Comparison of ENCODE assay signal across 19 cellular contexts in the genomic region with DNA sequence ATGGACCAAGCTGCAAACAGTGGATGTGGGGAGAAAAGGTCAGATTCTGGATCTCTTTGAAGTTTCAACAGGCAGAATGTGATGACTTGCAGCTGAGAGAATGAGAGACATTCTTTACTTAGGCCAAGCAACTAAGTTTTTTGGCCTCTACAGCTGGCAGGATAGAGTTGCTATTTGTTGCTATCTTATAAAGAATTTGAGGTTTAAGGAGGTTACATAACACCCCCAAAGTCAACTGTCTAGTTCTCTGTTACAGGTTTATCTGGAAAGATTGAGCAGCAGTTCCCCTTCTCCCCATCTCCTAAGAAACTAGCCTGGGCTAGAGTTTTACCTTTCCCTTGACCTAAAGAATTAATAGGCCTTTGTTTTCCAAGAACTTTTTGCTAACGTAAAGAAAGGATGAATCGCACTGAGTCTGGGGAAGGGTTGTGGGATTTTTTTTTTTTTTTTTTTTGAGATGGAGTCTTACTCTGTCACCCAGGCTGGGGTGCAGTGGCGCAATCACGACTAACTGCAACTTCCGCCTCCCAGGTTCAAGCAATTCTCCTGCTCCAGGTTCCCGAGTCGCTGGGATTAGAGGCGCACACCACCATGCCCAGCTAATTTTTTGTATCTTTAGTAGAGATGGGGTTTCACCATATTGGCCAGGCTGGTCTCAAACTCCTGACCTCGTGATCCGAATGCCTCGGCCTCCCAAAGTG. TPM values are rescaled to one million over a fixed set of nuclear protein-coding genes. Genes with fewer than 3 reads are reported as not detected.
DNase-seq lines count a peak whose midpoint lies in the region; ATAC-seq and TF ChIP-seq lines count a peak whose summit lies in the region.
"Had no signal": no experiment of that assay in that cellular context is flagged by ENCODE, and none has a peak within 500 bp of the region (broad histone marks: within the 10 kb centered on the region; RNA-seq: fewer than 3 reads in every experiment).

No MANE protein-coding gene starts in this region.

- H3K9ac ChIP-seq in HCT116 (ENCODE audit: low read length) = no peak overlapping the region

- 82% methylated on average over 3 of the region's 11 CpGs for WGBS in right lobe of liver (ENCODE audit: insufficient coverage, low coverage, low lambda C conversion rate, missing lambda C conversion rate)

- POLR2A ChIA-PET in HCT116 (lab: Charles Lee) = no interaction called here

- TF ChIP-seq RAD21 in HCT116 (IDR thresholded peaks at IDR 0.05; ENCODE audit: low read depth) = no peak

- DNase-seq in AG10803 (ENCODE audit: low read depth) (peak; percentile 73), HCT116 (ENCODE audit: low read depth, low spot score) (no peak), SIG-M5 (lab: John Stamatoyannopoulos, UW) (peak; percentile 55), fibroblast of pulmonary artery (ENCODE audit: low read depth) (peak; percentile 7), uterus (no peak), amniotic stem cell (lab: John Stamatoyannopoulos, UW) (no peak), right lobe of liver (no peak)
- DNase-seq in stimulated activated CD4-positive, alpha-beta T cell treated with anti-CD3 and anti-CD28 coated beads, Interleukin-15, amount 100 ng/mL, for 24 hours = no peak
- DNase-seq: activated B cell treated with CpG ODN at 0.5 μM for 24 hours; activated naive CD4-positive, alpha-beta T cell treated with Interleukin-2 at 50 U/mL for 16 hours; activated T-cell treated with anti-CD3 and anti-CD28 coated beads, Interleukin-2, amount 50 U/mL, for 24 hours; anterior cingulate cortex; left cardiac atrium; NCI-H774; stimulated activated CD4-positive, alpha-beta T cell treated with anti-CD3 and anti-CD28 coated beads, Interleukin-2, amount 100 ng/mL, for 24 hours; stimulated activated naive CD4-positive, alpha-beta T cell treated with Interleukin-2 at 50 U/mL for 16 hours; tibial artery had no signal

- H3K9me2 ChIP-seq in HCT116 (ENCODE audit: insufficient read depth) = no peaks in the 10 kb centered on the region

- TF ChIP-seq CTCF in AG10803 (conservative IDR thresholded peaks at IDR 0.05; ENCODE audit: low read length) (no peak), HCT116 (IDR thresholded peaks at IDR 0.05 in 2 of 3, conservative IDR thresholded peaks at IDR 0.05 in 1 of 3; ENCODE audit: borderline replicate concordance in 1 of 3, insufficient read depth in 1 of 3, low read depth in 2 of 3, low read length in 2 of 3) (no peak), fibroblast of pulmonary artery (IDR thresholded peaks at IDR 0.05; ENCODE audit: low read length, missing control alignments) (no peak), uterus (IDR thresholded peaks at IDR 0.05) (no peak), right lobe of liver (IDR thresholded peaks at IDR 0.05) (no peak)

- H2AFZ ChIP-seq in HCT116 (ENCODE audit: low read depth, low read length, poor library complexity, severe bottlenecking) = peak overlapping the region; percentile 16

- ATAC-seq in HCT116 (no peak), right lobe of liver (no peak)
- ATAC-seq: gastroesophageal sphincter, left cardiac atrium had no signal

- TF ChIP-seq POLR2A in HCT116 (IDR thresholded peaks at IDR 0.05; ENCODE audit: borderline replicate concordance, extremely low read depth, insufficient read depth, insufficient read length) = no peak
- no peak for TF ChIP-seq POLR2A in uterus (IDR thresholded peaks at IDR 0.05)
- no peak for TF ChIP-seq POLR2A in right lobe of liver (IDR thresholded peaks at IDR 0.05)

- no peaks in the 10 kb centered on the region for H3K36me3 ChIP-seq in HCT116 (ENCODE audit: control insufficient read depth in 1 of 2, insufficient read depth in 2 of 2, low read length in 2 of 2)
- H3K36me3 ChIP-seq in uterus = no peaks in the 10 kb centered on the region
- no peaks in the 10 kb centered on the region for H3K36me3 ChIP-seq in right lobe of liver
- H3K36me3 ChIP-seq: gastroesophageal sphincter, SJSA1, tibial artery had no signal

- H3K4me3 ChIP-seq in AG10803 (ENCODE audit: low read length) = no peak overlapping the region
- no peak overlapping the region for H3K4me3 ChIP-seq in HCT116 (replicated peaks in 1 of 2; ENCODE audit: low read depth in 1 of 2, low read length in 2 of 2)
- no peak overlapping the region for H3K4me3 ChIP-seq in fibroblast of pulmonary artery (replicated peaks; ENCODE audit: low read depth, low read length)
- H3K4me3 ChIP-seq in uterus = no peak overlapping the region
- no peak overlapping the region for H3K4me3 ChIP-seq in right lobe of liver
- H3K4me3 ChIP-seq: gastroesophageal sphincter, SJSA1, tibial artery had no signal

- H3K9me3 ChIP-seq in HCT116 (ENCODE audit: control insufficient read depth in 1 of 2, insufficient read depth in 1 of 2, low read depth in 1 of 2, low read length in 2 of 2) (no peaks in the 10 kb centered on the region), uterus (no peaks in the 10 kb centered on the region), right lobe of liver (no peaks in the 10 kb centered on the region)
- H3K9me3 ChIP-seq: gastroesophageal sphincter, SJSA1, tibial artery had no signal

- RAD21 ChIA-PET in HCT116 (lab: Charles Lee; ENCODE audit: low non-redundant PET in 1 of 2, low total read pairs in 2 of 2, uncharacterized antibody in 2 of 2, unreplicated experiment in 2 of 2) = no interaction called here

- intact Hi-C loops in HCT116 (cut with micrococcal nuclease) (no loop called here), uterus (cut with DNase I; ENCODE audit: low total_unique reads) (no loop called here), right lobe of liver (cut with DNase I) (no loop called here)

- CTCF ChIA-PET in HCT116 (lab: Charles Lee) = no interaction called here

- no peak overlapping the region for H3K27ac ChIP-seq in HCT116 (ENCODE audit: low read depth, low read length)
- H3K27ac ChIP-seq in uterus = no peak overlapping the region
- no peak overlapping the region for H3K27ac ChIP-seq in right lobe of liver
- H3K27ac ChIP-seq: gastroesophageal sphincter, SJSA1, tibial artery had no signal

- H3K27me3 ChIP-seq in HCT116 (ENCODE audit: insufficient read depth, low read length) = no peaks in the 10 kb centered on the region
- no peaks in the 10 kb centered on the region for H3K27me3 ChIP-seq in uterus
- no peaks in the 10 kb centered on the region for H3K27me3 ChIP-seq in right lobe of liver
- H3K27me3 ChIP-seq: gastroesophageal sphincter, SJSA1, tibial artery had no signal

- H3K4me1 ChIP-seq in HCT116 (ENCODE audit: control insufficient read depth in 1 of 2, insufficient read depth in 2 of 2, low read length in 2 of 2) (peaks cover 0 to 12% of the 10 kb centered on the region in 2 experiments; a peak in 2 of 4 replicates), uterus (no peaks in the 10 kb centered on the region), right lobe of liver (no peaks in the 10 kb centered on the region)
- H3K4me1 ChIP-seq: gastroesophageal sphincter, SJSA1, tibial artery had no signal

- no peaks in the 10 kb centered on the region for H3K79me2 ChIP-seq in HCT116 (ENCODE audit: insufficient read depth, low read length)

- H3K4me2 ChIP-seq in HCT116 (ENCODE audit: low read length) = no peak overlapping the region

- H4K20me1 ChIP-seq in HCT116 (ENCODE audit: insufficient read depth) = no peaks in the 10 kb centered on the region

- no TSS peak for BruUV-seq in HCT116 (replicated peaks; lab: Mats Ljungman, UMichigan)

TF ChIP-seq in HCT116, 20 proteins besides CTCF, POLR2A, EP300 and RAD21:
- TF ChIP-seq FOSL1 (IDR thresholded peaks at IDR 0.05; ENCODE audit: low read depth) = no peak

RNA-seq across cellular contexts. Expression of a gene that starts 26.6 kb away (rescaled TPM):
- total RNA-seq in HCT116 (2021; ENCODE audit: unreplicated experiment) (81.0 TPM), uterus (100 to 1,000 TPM; 104 to 369 (median 186) TPM), right lobe of liver (10 to 100 TPM; 21.1 to 34.9 (median 25.1) TPM)
- 18.8 and 28.1 TPM in 2 replicates for polyA plus RNA-seq in HCT116 (2012)

RNA-seq across cellular contexts. Expression of a gene that starts 36.6 kb away (rescaled TPM):
- 22.3 TPM for total RNA-seq in HCT116 (2021; ENCODE audit: unreplicated experiment)
- 5.2 and 8.7 TPM in 2 replicates for polyA plus RNA-seq in HCT116 (2012)
- total RNA-seq in uterus = 10 to 100 TPM; 11.5 to 65.8 (median 40.4) TPM
- total RNA-seq in right lobe of liver = 10 to 100 TPM in 2 of 6 experiments, 1 to 10 TPM in 4; 5.5 to 11.0 (median 9.2) TPM

Comparison
In these comparisons a context has a peak if more than half of its experiments do, and no peak if none do; other contexts are left out.
1. DNase-seq: peak in AG10803 (single experiment), SIG-M5 (single experiment) and fibroblast of pulmonary artery (single experiment); none in HCT116 (single experiment), stimulated activated CD4-positive, alpha-beta T cell treated with anti-CD3 and anti-CD28 coated beads, Interleukin-15, amount 100 ng/mL, for 24 hours (single experiment), uterus (0 of 2), amniotic stem cell (single experiment) and right lobe of liver (0 of 3).